In the genomic region with DNA sequence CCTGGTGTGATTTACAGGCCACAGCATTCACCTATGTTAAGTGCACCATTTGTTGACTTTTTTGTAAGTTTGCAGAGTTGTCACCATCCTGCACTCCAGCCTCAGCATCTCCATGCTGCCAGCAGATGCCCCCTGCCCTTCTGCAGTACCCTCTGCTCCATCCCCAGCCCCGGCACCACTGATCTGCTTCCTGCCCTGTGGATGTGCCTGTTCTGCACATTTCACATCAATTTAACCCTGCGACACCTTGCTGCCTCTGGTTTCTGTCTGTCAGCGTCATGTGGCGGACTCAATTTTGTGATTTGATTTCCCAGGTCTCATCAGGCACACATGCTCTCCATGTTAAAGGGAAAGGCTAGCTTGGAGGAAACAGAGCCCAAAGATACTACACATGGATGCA, we compare ENCODE assay signal across 8 cellular contexts. TPM values are rescaled to one million over a fixed set of nuclear protein-coding genes. Genes with fewer than 3 reads are reported as not detected.
DNase-seq lines count a peak whose midpoint lies in the region; FAIRE-seq and TF ChIP-seq lines count a peak whose summit lies in the region.
"Not testable (repeated sequence)": the region's sequence is repeated elsewhere in the genome, so short reads cannot be mapped to it uniquely, and the experiment has no call there.
"Had no signal": no experiment of that assay in that cellular context is flagged by ENCODE, and none has a peak within 500 bp of the region (broad histone marks: within the 10 kb centered on the region; RNA-seq: fewer than 3 reads in every experiment).

No MANE protein-coding gene starts in this region.

- H2AFZ ChIP-seq in SK-N-SH (ENCODE audit: low read depth); neuronal stem cell (ENCODE audit: low read length): not testable (repeated sequence)

- TF ChIP-seq CTCF in SK-N-SH (IDR thresholded peaks at IDR 0.05); esophagus muscularis mucosa (IDR thresholded peaks at IDR 0.05): not testable (repeated sequence)

- intact Hi-C loops in esophagus muscularis mucosa (cut with DNase I): not testable (repeated sequence)

- H3K36me3 ChIP-seq in SK-N-SH (replicated peaks in 1 of 2; ENCODE audit: control insufficient read depth in 1 of 2, insufficient read depth in 2 of 2, low read length in 1 of 2); esophagus muscularis mucosa; neuronal stem cell (replicated peaks in 1 of 2; ENCODE audit: control insufficient read depth in 2 of 2, insufficient read depth in 2 of 2, low read length in 2 of 2): not testable (repeated sequence)

- TF ChIP-seq RAD21 in SK-N-SH (IDR thresholded peaks at IDR 0.05; ENCODE audit: low read length): not testable (repeated sequence)

- H3K4me1 ChIP-seq in SK-N-SH (ENCODE audit: control insufficient read depth in 1 of 2, insufficient read depth in 2 of 2, low read depth in 1 of 2, low read length in 1 of 2); esophagus muscularis mucosa; neuronal stem cell (ENCODE audit: control insufficient read depth in 2 of 2, insufficient read depth in 1 of 2, low read depth in 1 of 2, low read length in 2 of 2): not testable (repeated sequence)

- not testable (repeated sequence) for H3K18ac ChIP-seq in neuronal stem cell (ENCODE audit: low read length)

- not testable (repeated sequence) for DNase-seq in HTR-8/SVneo (ENCODE audit: insufficient read length, low spot score); neuronal stem cell (ENCODE audit: low spot score)
- DNase-seq in SK-N-SH (peak; percentile 54), esophagus muscularis mucosa (ENCODE audit: extremely low spot score) (peak; percentile 68)

- not testable (repeated sequence) for H3K27me3 ChIP-seq in SK-N-SH (ENCODE audit: insufficient read depth)
- H3K27me3 ChIP-seq in esophagus muscularis mucosa (peaks cover 0 to 17% (median 0%) of the 10 kb centered on the region in 4 donors), neuronal stem cell (ENCODE audit: control insufficient read depth in 3 of 3, insufficient read depth in 3 of 3, low read depth in 1 of 3, low read length in 3 of 3) (peaks cover 0 to 23% (median 0%) of the 10 kb centered on the region in 3 experiments)

- not testable (repeated sequence) for H3K23ac ChIP-seq in neuronal stem cell (ENCODE audit: low read depth, low read length, poor library complexity)

- peak; percentile 28 for FAIRE-seq in HTR-8/SVneo (lab: Jason Lieb, UNC)

- not testable (repeated sequence) for H3F3A ChIP-seq in SK-N-SH (replicated peaks; ENCODE audit: insufficient read depth)

- not testable (repeated sequence) for H3K4ac ChIP-seq in neuronal stem cell (ENCODE audit: low read length)

- H4K91ac ChIP-seq in neuronal stem cell (ENCODE audit: low read depth, low read length, poor library complexity): not testable (repeated sequence)

- H2BK5ac ChIP-seq in neuronal stem cell (ENCODE audit: low read length): not testable (repeated sequence)

- H3K4me2 ChIP-seq in SK-N-SH; neuronal stem cell (ENCODE audit: insufficient read depth, low read length, poor library complexity, severe bottlenecking): not testable (repeated sequence)

- not testable (repeated sequence) for H3K9ac ChIP-seq in SK-N-SH; neuronal stem cell (ENCODE audit: low read depth, low read length, poor library complexity)

- H3K27ac ChIP-seq in SK-N-SH (ENCODE audit: low read depth in 2 of 2, low read length in 1 of 2); esophagus muscularis mucosa (replicated peaks in 1 of 4); neuronal stem cell (replicated peaks; ENCODE audit: low read length): not testable (repeated sequence)

- TF ChIP-seq POLR2A in esophagus muscularis mucosa (IDR thresholded peaks at IDR 0.05; ENCODE audit: low read depth): not testable (repeated sequence)

- not testable (repeated sequence) for H2AK5ac ChIP-seq in neuronal stem cell (ENCODE audit: low read depth, low read length)

- not testable (repeated sequence) for TF ChIP-seq EP300 in SK-N-SH (IDR thresholded peaks at IDR 0.05; ENCODE audit: borderline replicate concordance in 1 of 2, low read depth in 1 of 2, low read length in 1 of 2); esophagus muscularis mucosa (IDR thresholded peaks at IDR 0.05)

- POLR2A ChIA-PET in SK-N-SH (lab: Yijun Ruan, JAX): not testable (repeated sequence)

- not testable (repeated sequence) for H2BK120ac ChIP-seq in neuronal stem cell (ENCODE audit: low read depth, low read length)

- not testable (repeated sequence) for H3K79me2 ChIP-seq in SK-N-SH (ENCODE audit: insufficient read depth)

- H3K4me3 ChIP-seq in SK-N-SH (ENCODE audit: low read depth in 2 of 2, low read length in 1 of 2); esophagus muscularis mucosa; neuronal stem cell (ENCODE audit: low read length in 2 of 2): not testable (repeated sequence)

- not testable (repeated sequence) for H2BK12ac ChIP-seq in neuronal stem cell (ENCODE audit: low read length)

- H3K9me3 ChIP-seq in SK-N-SH; esophagus muscularis mucosa; neuronal stem cell (replicated peaks in 1 of 2; ENCODE audit: control insufficient read depth in 2 of 2, insufficient read depth in 1 of 2, low read depth in 1 of 2, low read length in 2 of 2): not testable (repeated sequence)

- not testable (repeated sequence) for H3K79me1 ChIP-seq in neuronal stem cell (ENCODE audit: low read depth, low read length)

- not testable (repeated sequence) for H3K9me2 ChIP-seq in SK-N-SH

- H4K8ac ChIP-seq in neuronal stem cell (ENCODE audit: low read depth, low read length): peak overlapping the region; percentile 43

- H2BK15ac ChIP-seq in neuronal stem cell (ENCODE audit: low read length): not testable (repeated sequence)

- CTCF ChIA-PET in SK-N-SH (lab: Yijun Ruan, JAX): not testable (repeated sequence)

- H3K14ac ChIP-seq in neuronal stem cell (ENCODE audit: low read length): not testable (repeated sequence)

- not testable (repeated sequence) for H4K20me1 ChIP-seq in SK-N-SH (ENCODE audit: insufficient read depth)

- 43% methylated on average over 4 of the region's 4 CpGs for WGBS in SK-N-SH (ENCODE audit: low lambda C conversion rate)
- whole genome bisulfite sequencing in esophagus muscularis mucosa: 87% methylated on average over 4 of the region's 4 CpGs
- WGBS in neuronal stem cell (ENCODE audit: extremely low coverage in 2 of 2, insufficient read length in 2 of 2, insufficient replicate concordance in 1 of 2), 2 donors: no CpG with 5 or more reads among the region's 4 CpGs

RNA-seq across cellular contexts. Expression of a gene that starts 36.5 kb away (rescaled TPM):
- polyA plus RNA-seq in SK-N-SH (2012; rRNA removed): not detected in 2 replicates
- polyA plus RNA-seq in SK-N-SH (2012; cell fraction: cytosol; rRNA removed): 0.01 and 0.04 TPM in 2 replicates
- 0.01 TPM in 1 of 2 replicates, not detected in the other for polyA plus RNA-seq in SK-N-SH (2012; cell fraction: nucleus; rRNA removed)
- total RNA-seq in esophagus muscularis mucosa: under 1 TPM in 2 of 4 donors, not detected in 2; 0.11 to 0.13 TPM
- polyA plus RNA-seq in neuronal stem cell (2013, experiment 1 of 2): 0.04 TPM
- polyA plus RNA-seq in neuronal stem cell (2013, experiment 2 of 2): 0.01 TPM
- total RNA-seq: A673; CD4-positive, alpha-beta T cell; CD8-positive, alpha-beta T cell had no signal
- polyA plus RNA-seq: BJ had no signal
